ENCODE assay signal across 21 cellular contexts in the genomic region with DNA sequence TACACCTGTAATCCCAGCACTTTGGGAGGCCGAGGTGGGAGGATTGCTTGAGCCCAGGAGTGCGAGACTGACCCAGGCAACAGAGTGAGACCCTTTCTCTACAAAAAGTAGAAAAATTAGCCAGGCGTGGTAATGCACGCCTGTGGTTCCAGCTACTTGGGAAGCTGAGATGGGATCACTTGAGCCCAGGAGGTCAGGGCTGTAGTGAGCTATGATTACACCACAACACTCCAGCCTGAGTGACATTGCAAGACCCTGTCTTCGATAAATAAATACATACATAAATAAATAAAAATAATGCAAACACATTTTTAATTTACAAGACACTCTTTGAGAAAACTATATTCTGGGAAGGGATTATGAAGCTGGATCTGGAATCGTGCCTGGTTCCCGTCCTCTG.
"Had no signal": no experiment of that assay in that cellular context is flagged by ENCODE, and none has a peak within 500 bp of the region (broad histone marks: within the 10 kb centered on the region; RNA-seq: fewer than 3 reads in every experiment).

No MANE protein-coding gene starts in this region.

- H3K9me3 ChIP-seq: heart left ventricle, prostate gland, spleen, tibial nerve, upper lobe of right lung had no signal

- H3K27ac ChIP-seq: dorsolateral prefrontal cortex, heart left ventricle, parathyroid adenoma, prostate gland, spleen, tibial nerve, upper lobe of right lung had no signal

- H2AFZ ChIP-seq: parathyroid adenoma had no signal

- DNase-seq: caudate nucleus; cortex of kidney; dorsolateral prefrontal cortex; effector CD8-positive, alpha-beta T cell; foreskin melanocyte; heart left ventricle; left colon; mammary epithelial cell; retina; spleen; stimulated activated CD4-positive, alpha-beta T cell treated with anti-CD3 and anti-CD28 coated beads, Interleukin-15, amount 100 ng/mL, for 24 hours; stimulated activated CD4-positive, alpha-beta T cell treated with anti-CD3 and anti-CD28 coated beads, Interleukin-1b, Interleukin-23, amount 100 ng/mL, for 48 hours; stimulated activated CD4-positive, alpha-beta T cell treated with anti-CD3 and anti-CD28 coated beads, Interleukin-4, amount 100 ng/mL, for 24 hours; upper lobe of right lung had no signal

- H3K27me3 ChIP-seq: dorsolateral prefrontal cortex, heart left ventricle, spleen, tibial nerve, upper lobe of right lung had no signal

- ATAC-seq: natural killer cell treated with Interleukin-12 subunit alpha and Interleukin-12 subunit beta and Interleukin-15 and Interleukin-18, amount 100 ng/mL, for 72 hours; sciatic nerve; stimulated activated memory B cell treated with anti-CD40 and anti-IgM and Interleukin-4, amounts not matched to agents 10 μg/mL and 1 μg/mL and 100 μg/mL, for 72 hours had no signal

- H3K4me1 ChIP-seq: parathyroid adenoma, prostate gland, spleen, upper lobe of right lung had no signal

- H3K9ac ChIP-seq: parathyroid adenoma had no signal

- H3K36me3 ChIP-seq: heart left ventricle, prostate gland, spleen, tibial nerve, upper lobe of right lung had no signal

- H3K79me2 ChIP-seq: parathyroid adenoma had no signal

- FAIRE-seq: keratinocyte had no signal

- H3K4me3 ChIP-seq: dorsolateral prefrontal cortex, heart left ventricle, prostate gland, spleen, tibial nerve, upper lobe of right lung had no signal
